In the genomic region with DNA sequence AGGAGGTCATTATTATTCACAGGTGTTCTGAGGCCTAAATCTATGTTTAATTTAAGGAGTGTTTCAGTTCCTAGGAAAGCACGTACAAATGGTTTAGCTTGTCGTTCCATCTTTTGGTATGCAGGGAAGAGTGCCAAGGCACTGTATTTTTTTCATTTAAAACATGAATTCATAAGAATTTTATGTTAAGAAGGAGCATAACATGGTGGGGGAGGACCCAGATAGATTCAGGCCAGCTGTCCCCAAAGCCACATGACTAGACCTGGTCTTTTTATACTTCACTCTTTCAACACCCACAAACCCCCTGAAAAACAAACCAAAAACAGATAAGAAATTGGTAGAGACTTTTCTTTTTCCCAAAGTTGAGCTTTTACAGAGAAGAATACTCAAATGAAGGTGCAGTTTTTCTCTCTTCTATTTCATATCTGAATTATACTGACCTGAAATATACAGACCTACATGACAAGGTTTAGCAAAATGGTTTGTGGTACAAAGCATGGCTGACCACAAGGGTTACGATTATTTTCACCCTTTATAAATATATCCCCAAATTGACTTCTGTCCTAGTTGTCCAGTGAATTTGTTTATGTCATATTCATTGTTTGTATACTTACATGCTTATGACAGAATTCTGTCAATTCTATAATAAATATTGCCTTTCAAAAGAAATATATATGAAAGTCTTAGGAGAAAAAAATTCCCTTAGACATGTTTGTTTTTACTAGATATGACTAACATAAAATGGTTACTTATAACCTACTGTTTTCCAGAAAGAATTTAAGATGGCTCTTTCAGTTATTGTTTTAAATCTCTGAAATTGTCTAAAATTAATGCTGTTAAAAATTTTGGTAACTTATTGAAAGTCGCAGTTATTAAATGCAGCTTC, we compare ENCODE assay signal across 12 cellular contexts.
DNase-seq lines count a peak whose midpoint lies in the region; ATAC-seq and TF ChIP-seq lines count a peak whose summit lies in the region.
"Had no signal": no experiment of that assay in that cellular context is flagged by ENCODE, and none has a peak within 500 bp of the region (broad histone marks: within the 10 kb centered on the region; RNA-seq: fewer than 3 reads in every experiment).

No MANE protein-coding gene starts in this region.

- no peak overlapping the region for H3K4me3 ChIP-seq in left ventricle myocardium inferior
- H3K4me3 ChIP-seq: right lobe of liver had no signal

- peaks cover 48% of the 10 kb centered on the region for H3K36me3 Mint-ChIP-seq in activated CD4-positive, alpha-beta memory T cell treated with anti-CD3 and anti-CD28 coated beads, Interleukin-2, amount 10 ng/mL, durations not matched to agents 7 days and 5 days (ENCODE audit: low read depth)

- TF ChIP-seq CTCF in left ventricle myocardium inferior (IDR thresholded peaks at IDR 0.05; ENCODE audit: borderline replicate concordance), result no peak

- H3K9me3 Mint-ChIP-seq in activated CD4-positive, alpha-beta memory T cell treated with anti-CD3 and anti-CD28 coated beads, Interleukin-2, amount 10 ng/mL, durations not matched to agents 7 days and 5 days, result no peaks in the 10 kb centered on the region
- H3K9me3 Mint-ChIP-seq: activated naive CD4-positive, alpha-beta T cell treated with anti-CD3 and anti-CD28 coated beads, Interleukin-2, amount 50 U/mL, for 24 hours had no signal

- no peaks in the 10 kb centered on the region for H3K27me3 ChIP-seq in left ventricle myocardium inferior (ENCODE audit: low read depth)
- H3K27me3 ChIP-seq: right lobe of liver had no signal

- CTCF ChIA-PET in activated CD4-positive, alpha-beta memory T cell treated with anti-CD3 and anti-CD28 coated beads, Interleukin-2, amount 10 ng/mL, durations not matched to agents 7 days and 5 days (lab: Charles Lee), result interaction anchor here (1.4 to 6.1 kb wide), 6 partner anchors 27 to 200 kb away, joined by 4 to 76 read pairs (median 23); no protein-coding TSS in a partner anchor

- no peaks in the 10 kb centered on the region for H3K27me3 Mint-ChIP-seq in activated CD4-positive, alpha-beta memory T cell treated with anti-CD3 and anti-CD28 coated beads, Interleukin-2, amount 10 ng/mL, durations not matched to agents 7 days and 5 days
- H3K27me3 Mint-ChIP-seq: activated naive CD4-positive, alpha-beta T cell treated with anti-CD3 and anti-CD28 coated beads, Interleukin-2, amount 50 U/mL, for 24 hours; B cell had no signal

- POLR2A ChIA-PET in activated CD4-positive, alpha-beta memory T cell treated with anti-CD3 and anti-CD28 coated beads, Interleukin-2, amount 10 ng/mL, durations not matched to agents 7 days and 5 days (lab: Charles Lee), result interaction anchor here (0.6 to 3.7 kb wide), 6 partner anchors 23 to 123 kb away, joined by 3 to 14 read pairs (median 3); no protein-coding TSS in a partner anchor

- no peak for DNase-seq in left ventricle myocardium inferior
- DNase-seq in Right ventricle myocardium inferior (ENCODE audit: missing footprints), result no peak
- no peak for DNase-seq in activated CD4-positive, alpha-beta memory T cell treated with anti-CD3 and anti-CD28 coated beads, Interleukin-2, amount 10 ng/mL, durations not matched to agents 7 days and 5 days
- DNase-seq in iris pigment epithelial cell (ENCODE audit: low read depth), result peak; percentile 45
- DNase-seq in middle frontal gyrus (ENCODE audit: extremely low spot score, low spot score), result no peak
- DNase-seq in T1000 (lab: John Stamatoyannopoulos, UW), result no peak
- no peak for DNase-seq in epidermal melanocyte (ENCODE audit: insufficient read length, low spot score)
- DNase-seq: NCI-H748 treated with DMSO at 0.1 percent for 48 hours, right lobe of liver had no signal

- intact Hi-C loops in left ventricle myocardium inferior (cut with micrococcal nuclease), result no loop called here
- intact Hi-C loops in Right ventricle myocardium inferior (cut with DNase I), result loop anchor here (5.0 kb wide), 2 partner anchors 42 to 202 kb away; no protein-coding TSS in a partner anchor

- H3K27ac ChIP-seq in left ventricle myocardium inferior (replicated peaks), result peak overlapping the region; percentile 40
- H3K27ac ChIP-seq: right lobe of liver had no signal

- H3K4me1 ChIP-seq in left ventricle myocardium inferior, result peaks cover 78% of the 10 kb centered on the region

- H3K27ac Mint-ChIP-seq in activated CD4-positive, alpha-beta memory T cell treated with anti-CD3 and anti-CD28 coated beads, Interleukin-2, amount 10 ng/mL, durations not matched to agents 7 days and 5 days, result peak overlapping the region; percentile 8
- H3K27ac Mint-ChIP-seq: activated naive CD4-positive, alpha-beta T cell treated with anti-CD3 and anti-CD28 coated beads, Interleukin-2, amount 50 U/mL, for 24 hours had no signal

- H3K9me3 ChIP-seq in left ventricle myocardium inferior (replicated peaks), result no peaks in the 10 kb centered on the region
- H3K9me3 ChIP-seq: right lobe of liver had no signal

- no peak overlapping the region for H3K4me3 Mint-ChIP-seq in activated CD4-positive, alpha-beta memory T cell treated with anti-CD3 and anti-CD28 coated beads, Interleukin-2, amount 10 ng/mL, durations not matched to agents 7 days and 5 days
- H3K4me3 Mint-ChIP-seq: activated naive CD4-positive, alpha-beta T cell treated with anti-CD3 and anti-CD28 coated beads, Interleukin-2, amount 50 U/mL, for 24 hours; B cell had no signal

- ATAC-seq in Right ventricle myocardium inferior (no peak), GM21717 (IDR thresholded peaks at IDR 0.05; ENCODE audit: unreplicated experiment) (no peak)
- ATAC-seq: right lobe of liver had no signal

- H3K36me3 ChIP-seq in left ventricle myocardium inferior, result peaks cover 47% of the 10 kb centered on the region

- H3K4me1 Mint-ChIP-seq in activated CD4-positive, alpha-beta memory T cell treated with anti-CD3 and anti-CD28 coated beads, Interleukin-2, amount 10 ng/mL, durations not matched to agents 7 days and 5 days, result peaks cover 48% of the 10 kb centered on the region
